In genomic region chr2:49770919-49771318, GRCh38 we compare ENCODE assay signal across 9 cellular contexts.
DNase-seq lines count a peak whose midpoint lies in the region; ATAC-seq and TF ChIP-seq lines count a peak whose summit lies in the region.
"Had no signal": no experiment of that assay in that cellular context is flagged by ENCODE, and none has a peak within 500 bp of the region (broad histone marks: within the 10 kb centered on the region; RNA-seq: fewer than 3 reads in every experiment).

No MANE protein-coding gene starts in this region.

- H3K27me3 ChIP-seq in SJCRH30: no peaks in the 10 kb centered on the region
- H3K27me3 ChIP-seq: neutrophil had no signal

- TF ChIP-seq CTCF in type B pancreatic cell (conservative IDR thresholded peaks at IDR 0.05): peak; percentile 75

- no peak for DNase-seq in stimulated activated naive CD8-positive, alpha-beta T cell treated with anti-CD3 and anti-CD28 coated beads, Interleukin-15, amount 100 ng/mL, for 72 hours
- DNase-seq in stimulated activated naive CD8-positive, alpha-beta T cell treated with anti-CD3 and anti-CD28 coated beads, Interleukin-15, Interleukin-2, amounts not matched to agents 100 U/mL and 50 U/mL, for 24 hours: no peak
- DNase-seq in SJCRH30 (peak; percentile 66 to 80), iPS DF 19.7 (ENCODE audit: low read depth, low spot score) (peak; percentile 45), type B pancreatic cell (ENCODE audit: extremely low spot score, unreplicated experiment) (no peak), DMS79 (lab: John Stamatoyannopoulos, UW) (no peak)
- DNase-seq in stimulated activated naive CD4-positive, alpha-beta T cell treated with Interleukin-2 at 50 U/mL for 16 hours (lab: John Stamatoyannopoulos, UW): no peak

- no peak overlapping the region for H3K4me3 ChIP-seq in SJCRH30

- no peak overlapping the region for H3K27ac Mint-ChIP-seq in stimulated activated naive CD8-positive, alpha-beta T cell treated with anti-CD3 and anti-CD28 coated beads, Interleukin-15, amount 100 ng/mL, for 72 hours
- H3K27ac Mint-ChIP-seq in type B pancreatic cell: no peak overlapping the region

- no peaks in the 10 kb centered on the region for H3K27me3 Mint-ChIP-seq in stimulated activated naive CD8-positive, alpha-beta T cell treated with anti-CD3 and anti-CD28 coated beads, Interleukin-15, amount 100 ng/mL, for 72 hours
- no peaks in the 10 kb centered on the region for H3K27me3 Mint-ChIP-seq in type B pancreatic cell

- no peaks in the 10 kb centered on the region for H3K9me3 ChIP-seq in SJCRH30 (replicated peaks)
- H3K9me3 ChIP-seq: neutrophil had no signal

- H3K4me1 ChIP-seq in SJCRH30: no peaks in the 10 kb centered on the region

- peaks cover 0 to 4% of the 10 kb centered on the region in 2 donors for H3K9me3 Mint-ChIP-seq in stimulated activated naive CD8-positive, alpha-beta T cell treated with anti-CD3 and anti-CD28 coated beads, Interleukin-15, amount 100 ng/mL, for 72 hours
- H3K9me3 Mint-ChIP-seq in type B pancreatic cell: no peaks in the 10 kb centered on the region

- peak; percentile 63 for ATAC-seq in stimulated activated naive CD8-positive, alpha-beta T cell treated with anti-CD3 and anti-CD28 coated beads, Interleukin-15, amount 100 ng/mL, for 72 hours
- no peak for ATAC-seq in stimulated activated naive CD8-positive, alpha-beta T cell treated with anti-CD3 and anti-CD28 coated beads, Interleukin-15, Interleukin-2, amounts not matched to agents 100 U/mL and 50 U/mL, for 24 hours
- no peak for ATAC-seq in HG02610 (IDR thresholded peaks at IDR 0.05; ENCODE audit: unreplicated experiment)

- H3K36me3 ChIP-seq in SJCRH30: no peaks in the 10 kb centered on the region
- H3K36me3 ChIP-seq: neutrophil had no signal

- no peak overlapping the region for H3K27ac ChIP-seq in SJCRH30
- H3K27ac ChIP-seq: neutrophil had no signal

- H3K36me3 Mint-ChIP-seq in type B pancreatic cell: no peaks in the 10 kb centered on the region

- no peaks in the 10 kb centered on the region for H3K4me1 Mint-ChIP-seq in stimulated activated naive CD8-positive, alpha-beta T cell treated with anti-CD3 and anti-CD28 coated beads, Interleukin-15, amount 100 ng/mL, for 72 hours
- no peaks in the 10 kb centered on the region for H3K4me1 Mint-ChIP-seq in type B pancreatic cell (ENCODE audit: unreplicated experiment)

- no peak overlapping the region for H3K4me3 Mint-ChIP-seq in stimulated activated naive CD8-positive, alpha-beta T cell treated with anti-CD3 and anti-CD28 coated beads, Interleukin-15, amount 100 ng/mL, for 72 hours
- H3K4me3 Mint-ChIP-seq in type B pancreatic cell: no peak overlapping the region

Comparison
In these comparisons a context has a peak if more than half of its experiments do, and no peak if none do; other contexts are left out.
1. DNase-seq: peak in SJCRH30 (2 of 2) and iPS DF 19.7 (single experiment); none in stimulated activated naive CD8-positive, alpha-beta T cell treated with anti-CD3 and anti-CD28 coated beads, Interleukin-15, amount 100 ng/mL, for 72 hours (0 of 2), stimulated activated naive CD8-positive, alpha-beta T cell treated with anti-CD3 and anti-CD28 coated beads, Interleukin-15, Interleukin-2, amounts not matched to agents 100 U/mL and 50 U/mL, for 24 hours (single experiment), type B pancreatic cell (single experiment), stimulated activated naive CD4-positive, alpha-beta T cell treated with Interleukin-2 at 50 U/mL for 16 hours (single experiment) and DMS79 (single experiment).